1 cellular context compared by ENCODE assay signal in genomic region chr11:113904379-113905101, GRCh38.
TF ChIP-seq lines count a peak whose summit lies in the region.

HTR3B (plus strand) TSS chr11:113904796; CDS start chr11:113904934, 138 bp downstream.

TF ChIP-seq in WTC11, 78 proteins besides CTCF, POLR2A, EP300 and RAD21 (continued from another document):
- TF ChIP-seq ZNF425 (CRISPR knock-in tag; conservative IDR thresholded peaks at IDR 0.05) (no peak), KAT7 (CRISPR knock-in tag; IDR thresholded peaks at IDR 0.05; ENCODE audit: borderline replicate concordance) (no peak), ZNF138 (CRISPR knock-in tag; conservative IDR thresholded peaks at IDR 0.05) (no peak), EMX1 (CRISPR knock-in tag; IDR thresholded peaks at IDR 0.05) (no peak), SMAD4 (CRISPR knock-in tag; IDR thresholded peaks at IDR 0.05) (no peak), HMGXB4 (CRISPR knock-in tag; IDR thresholded peaks at IDR 0.05) (no peak), ZNF219 (CRISPR knock-in tag; IDR thresholded peaks at IDR 0.05; ENCODE audit: borderline replicate concordance) (no peak), ELF4 (CRISPR knock-in tag; IDR thresholded peaks at IDR 0.05; ENCODE audit: low read depth) (no peak), ZSCAN18 (CRISPR knock-in tag; IDR thresholded peaks at IDR 0.05) (no peak), ZNF317 (CRISPR knock-in tag; IDR thresholded peaks at IDR 0.05; ENCODE audit: borderline replicate concordance, low read depth) (no peak)
